In the genomic region with DNA sequence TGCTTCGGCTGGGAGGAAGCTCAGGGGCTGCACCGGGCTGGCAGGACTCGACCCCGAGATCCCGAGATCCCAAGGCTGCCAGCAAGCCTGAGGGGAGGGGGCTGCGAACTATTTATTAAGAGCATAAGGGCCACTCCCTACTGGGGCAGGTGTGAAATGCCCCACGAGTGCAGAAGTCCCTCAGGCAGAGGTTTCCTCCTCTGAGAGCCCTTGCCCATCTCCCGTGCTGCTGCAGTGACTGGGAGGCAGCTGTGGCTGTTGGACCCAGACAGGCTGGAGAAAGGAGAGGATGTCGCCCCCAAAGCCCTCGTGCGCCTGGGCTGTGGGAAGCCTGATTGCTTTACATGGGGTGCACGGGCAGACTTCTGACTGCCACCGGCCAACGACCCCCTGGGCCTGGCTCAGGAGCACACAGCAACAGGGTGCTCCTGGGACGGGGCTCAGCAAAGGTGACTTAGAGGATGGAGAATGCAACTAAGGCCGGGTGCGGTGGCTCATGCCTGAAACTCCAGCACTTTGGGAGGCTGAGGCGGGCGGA, we compare ENCODE assay signal across 12 cellular contexts. TPM values are rescaled to one million over a fixed set of nuclear protein-coding genes. Genes with fewer than 3 reads are reported as not detected.
DNase-seq lines count a peak whose midpoint lies in the region; ATAC-seq and TF ChIP-seq lines count a peak whose summit lies in the region.
"Had no signal": no experiment of that assay in that cellular context is flagged by ENCODE, and none has a peak within 500 bp of the region (broad histone marks: within the 10 kb centered on the region; RNA-seq: fewer than 3 reads in every experiment).

No MANE protein-coding gene starts in this region.

- H3K4me1 Mint-ChIP-seq in activated CD4-positive, alpha-beta T cell treated with anti-CD3 and anti-CD28 coated beads, Interleukin-2, amount 10 ng/mL, durations not matched to agents 24 days and 14 days = peaks cover 68% of the 10 kb centered on the region
- peaks cover 76% of the 10 kb centered on the region for H3K4me1 Mint-ChIP-seq in activated naive CD8-positive, alpha-beta T cell treated with anti-CD3 and anti-CD28 coated beads, Interleukin-2, amount 10 ng/mL, durations not matched to agents 7 days and 5 days

- peak overlapping the region; percentile 97 for H3K27ac Mint-ChIP-seq in activated CD4-positive, alpha-beta T cell treated with anti-CD3 and anti-CD28 coated beads, Interleukin-2, amount 10 ng/mL, durations not matched to agents 24 days and 14 days
- peak overlapping the region; percentile 91 for H3K27ac Mint-ChIP-seq in activated naive CD8-positive, alpha-beta T cell treated with anti-CD3 and anti-CD28 coated beads, Interleukin-2, amount 10 ng/mL, durations not matched to agents 7 days and 5 days

- TF ChIP-seq POLR2A in spleen (IDR thresholded peaks at IDR 0.05) = no peak

- H3K9me3 ChIP-seq in spleen (no peaks in the 10 kb centered on the region), ascending aorta (no peaks in the 10 kb centered on the region), left ventricle myocardium inferior (replicated peaks) (no peaks in the 10 kb centered on the region)
- H3K9me3 ChIP-seq: breast epithelium, SJSA1 had no signal

- H3K4me3 ChIP-seq in spleen = peak overlapping the region in 1 of 8 donors; percentile 23
- no peak overlapping the region for H3K4me3 ChIP-seq in ascending aorta
- no peak overlapping the region for H3K4me3 ChIP-seq in left ventricle myocardium inferior
- H3K4me3 ChIP-seq: breast epithelium, SJSA1 had no signal

- H3K36me3 ChIP-seq in spleen = peaks cover 0 to 35% (median 2%) of the 10 kb centered on the region in 6 donors
- H3K36me3 ChIP-seq in ascending aorta = no peaks in the 10 kb centered on the region
- H3K36me3 ChIP-seq in left ventricle myocardium inferior = no peaks in the 10 kb centered on the region
- H3K36me3 ChIP-seq: breast epithelium, SJSA1 had no signal

- H3K9me3 Mint-ChIP-seq in activated CD4-positive, alpha-beta T cell treated with anti-CD3 and anti-CD28 coated beads, Interleukin-2, amount 10 ng/mL, durations not matched to agents 24 days and 14 days = no peaks in the 10 kb centered on the region
- no peaks in the 10 kb centered on the region for H3K9me3 Mint-ChIP-seq in activated naive CD8-positive, alpha-beta T cell treated with anti-CD3 and anti-CD28 coated beads, Interleukin-2, amount 10 ng/mL, durations not matched to agents 7 days and 5 days

- H3K27ac ChIP-seq in spleen (peak overlapping the region in 7 of 8 donors; percentile 22 to 87 (median 65)), ascending aorta (no peak overlapping the region), left ventricle myocardium inferior (replicated peaks) (no peak overlapping the region)
- H3K27ac ChIP-seq: breast epithelium, foreskin keratinocyte, SJSA1 had no signal

- DNase-seq in activated CD4-positive, alpha-beta T cell treated with anti-CD3 and anti-CD28 coated beads, Interleukin-2, amount 10 ng/mL, durations not matched to agents 24 days and 14 days = no peak
- no peak for DNase-seq in activated CD4-positive, alpha-beta T cell treated with anti-CD3 and anti-CD28 coated beads, Interleukin-2, amount 50 U/mL, for 1 hour
- no peak for DNase-seq in activated naive CD8-positive, alpha-beta T cell treated with anti-CD3 and anti-CD28 coated beads, Interleukin-2, amount 10 ng/mL, durations not matched to agents 7 days and 5 days
- peak; percentile 78 for DNase-seq in spleen
- DNase-seq in ascending aorta (ENCODE audit: low spot score in 2 of 2) = no peak
- DNase-seq in NCI-H146 (lab: John Stamatoyannopoulos, UW) = no peak
- DNase-seq in left ventricle myocardium inferior = no peak
- DNase-seq: foreskin keratinocyte, mesenchymal stem cell had no signal

- peak overlapping the region; percentile 72 for H3K4me3 Mint-ChIP-seq in activated CD4-positive, alpha-beta T cell treated with anti-CD3 and anti-CD28 coated beads, Interleukin-2, amount 10 ng/mL, durations not matched to agents 24 days and 14 days
- H3K4me3 Mint-ChIP-seq in activated naive CD8-positive, alpha-beta T cell treated with anti-CD3 and anti-CD28 coated beads, Interleukin-2, amount 10 ng/mL, durations not matched to agents 7 days and 5 days = peak overlapping the region; percentile 60

- POLR2A ChIA-PET in activated naive CD8-positive, alpha-beta T cell treated with anti-CD3 and anti-CD28 coated beads, Interleukin-2, amount 10 ng/mL, durations not matched to agents 7 days and 5 days (lab: Charles Lee) = interaction anchor here (0.6 to 5.0 kb wide), 9 partner anchors 9 to 972 kb away, joined by 3 to 34 read pairs (median 4); no protein-coding TSS in a partner anchor

- intact Hi-C loops in activated CD4-positive, alpha-beta T cell treated with anti-CD3 and anti-CD28 coated beads, Interleukin-2, amount 10 ng/mL, durations not matched to agents 24 days and 14 days (cut with micrococcal nuclease) = loop anchor here (1.0 to 5.0 kb wide), 5 partner anchors 14 to 296 kb away; a partner anchor contains a TSS
- intact Hi-C loops in spleen (cut with DNase I; ENCODE audit: low total_unique reads) (no loop called here), ascending aorta (cut with DNase I) (no loop called here), left ventricle myocardium inferior (cut with micrococcal nuclease) (no loop called here)

- no peaks in the 10 kb centered on the region for H3K27me3 ChIP-seq in spleen (replicated peaks in 1 of 7)
- no peaks in the 10 kb centered on the region for H3K27me3 ChIP-seq in ascending aorta
- H3K27me3 ChIP-seq in left ventricle myocardium inferior (ENCODE audit: low read depth) = peaks cover 13% of the 10 kb centered on the region
- H3K27me3 ChIP-seq: breast epithelium, foreskin keratinocyte, SJSA1 had no signal

- H3K4me1 ChIP-seq in spleen (peaks cover 6 to 61% (median 26%) of the 10 kb centered on the region in 6 donors), ascending aorta (no peaks in the 10 kb centered on the region), left ventricle myocardium inferior (no peaks in the 10 kb centered on the region)
- H3K4me1 ChIP-seq: breast epithelium, foreskin keratinocyte, SJSA1 had no signal

- ATAC-seq in HG03354 (IDR thresholded peaks at IDR 0.05; ENCODE audit: poor library complexity, severe bottlenecking, unreplicated experiment) = peak; percentile 12
- ATAC-seq in activated naive CD8-positive, alpha-beta T cell treated with anti-CD3 and anti-CD28 coated beads, Interleukin-2, amount 10 ng/mL, durations not matched to agents 7 days and 5 days (ENCODE audit: low read depth) = peak; percentile 12
- ATAC-seq: foreskin keratinocyte had no signal

- 49 to 57% (median 51%) methylated on average over 18 to 19 of the region's 19 CpGs for WGBS in spleen, 5 donors

- H3K27me3 Mint-ChIP-seq in activated CD4-positive, alpha-beta T cell treated with anti-CD3 and anti-CD28 coated beads, Interleukin-2, amount 10 ng/mL, durations not matched to agents 24 days and 14 days = no peaks in the 10 kb centered on the region
- H3K27me3 Mint-ChIP-seq in activated naive CD8-positive, alpha-beta T cell treated with anti-CD3 and anti-CD28 coated beads, Interleukin-2, amount 10 ng/mL, durations not matched to agents 7 days and 5 days = no peaks in the 10 kb centered on the region

- H3K36me3 Mint-ChIP-seq in activated CD4-positive, alpha-beta T cell treated with anti-CD3 and anti-CD28 coated beads, Interleukin-2, amount 10 ng/mL, durations not matched to agents 24 days and 14 days (ENCODE audit: low read depth) = peaks cover 78% of the 10 kb centered on the region
- H3K36me3 Mint-ChIP-seq in activated naive CD8-positive, alpha-beta T cell treated with anti-CD3 and anti-CD28 coated beads, Interleukin-2, amount 10 ng/mL, durations not matched to agents 7 days and 5 days = peaks cover 49% of the 10 kb centered on the region

- TF ChIP-seq CTCF in spleen (IDR thresholded peaks at IDR 0.05 in 8 of 11, conservative IDR thresholded peaks at IDR 0.05 in 3 of 11) (no peak), ascending aorta (IDR thresholded peaks at IDR 0.05) (no peak), left ventricle myocardium inferior (IDR thresholded peaks at IDR 0.05; ENCODE audit: borderline replicate concordance) (no peak)

RNA-seq across cellular contexts. Expression of a gene that starts 39.8 kb away (rescaled TPM):
- total RNA-seq in activated CD4-positive, alpha-beta T cell treated with anti-CD3 and anti-CD28 coated beads, Interleukin-2, amount 10 ng/mL, durations not matched to agents 24 days and 14 days = 137 TPM in 2 replicates
- 100 to 1,000 TPM; 157 to 159 TPM for total RNA-seq in activated naive CD8-positive, alpha-beta T cell treated with anti-CD3 and anti-CD28 coated beads, Interleukin-2, amount 10 ng/mL, durations not matched to agents 7 days and 5 days
- total RNA-seq in spleen (10 to 100 TPM; 29.1 to 74.1 (median 38.9) TPM), ascending aorta (42.9 TPM), left ventricle myocardium inferior (5.6 TPM)
- polyA plus RNA-seq in spleen = 100 to 1,000 TPM in 1 of 3 donors, 10 to 100 TPM in 2; 52.7 to 127 (median 92.9) TPM

Comparison
In these comparisons a context has a peak if more than half of its experiments do, and no peak if none do; other contexts are left out.
1. H3K27ac ChIP-seq: peak in spleen (7 of 8); none in ascending aorta (0 of 2) and left ventricle myocardium inferior (single experiment).